In the genomic region with DNA sequence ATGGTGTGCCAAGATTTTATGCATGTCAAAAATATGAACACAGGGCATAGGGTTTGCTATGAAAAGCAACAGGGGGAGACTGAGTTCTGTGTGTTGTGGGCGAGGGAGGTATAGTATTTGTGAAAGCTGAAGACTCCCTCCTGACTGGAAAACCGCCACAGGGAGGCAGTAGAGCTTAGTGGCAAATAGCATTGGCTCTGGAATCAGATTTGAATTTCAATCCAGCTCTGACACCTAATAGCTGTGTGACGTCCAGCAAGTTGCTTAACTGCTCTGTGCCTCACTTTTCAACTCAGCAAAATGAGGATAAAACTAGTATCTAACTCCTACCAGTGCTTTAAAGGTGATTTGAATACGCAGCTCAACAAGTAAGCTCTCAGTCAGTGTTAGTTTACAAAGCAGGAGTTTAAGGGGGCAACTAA, we compare ENCODE assay signal across 8 cellular contexts. TPM values are rescaled to one million over a fixed set of nuclear protein-coding genes. Genes with fewer than 3 reads are reported as not detected.
DNase-seq lines count a peak whose midpoint lies in the region; ATAC-seq, FAIRE-seq and TF ChIP-seq lines count a peak whose summit lies in the region.
"Had no signal": no experiment of that assay in that cellular context is flagged by ENCODE, and none has a peak within 500 bp of the region (broad histone marks: within the 10 kb centered on the region; RNA-seq: fewer than 3 reads in every experiment).

No MANE protein-coding gene starts in this region.

- no peaks in the 10 kb centered on the region for H3K36me3 Mint-ChIP-seq in activated T-helper 1 cell treated with anti-CD3 and anti-CD28 coated beads, Interleukin-12 subunit alpha, Interleukin-12 subunit beta, Interleukin-2, Interleukin-4 antibody, amounts not matched to agents 30 ng/mL and 10 ng/mL and 1 ng/mL, durations not matched to agents 14 hours and 24 hours and 36 hours (ENCODE audit: low read depth)

- no peaks in the 10 kb centered on the region for H3K4me1 Mint-ChIP-seq in activated T-helper 1 cell treated with anti-CD3 and anti-CD28 coated beads, Interleukin-12 subunit alpha, Interleukin-12 subunit beta, Interleukin-2, Interleukin-4 antibody, amounts not matched to agents 30 ng/mL and 10 ng/mL and 1 ng/mL, durations not matched to agents 14 hours and 24 hours and 36 hours (ENCODE audit: low read depth)

- POLR2A ChIA-PET in GM10248 (lab: Yijun Ruan, JAX) = no interaction called here

- H3K9me3 Mint-ChIP-seq in activated T-helper 1 cell treated with anti-CD3 and anti-CD28 coated beads, Interleukin-12 subunit alpha, Interleukin-12 subunit beta, Interleukin-2, Interleukin-4 antibody, amounts not matched to agents 30 ng/mL and 10 ng/mL and 1 ng/mL, durations not matched to agents 14 hours and 24 hours and 36 hours = no peaks in the 10 kb centered on the region
- H3K9me3 Mint-ChIP-seq: T-helper 1 cell treated with Interleukin-12 subunit alpha and Interleukin-12 subunit beta and Interleukin-4 antibody, amounts not matched to agents 30 μg/mL and 1 μg/mL, for 36 hours had no signal

- TF ChIP-seq CTCF in GM10248 (IDR thresholded peaks at IDR 0.05; ENCODE audit: control extremely low read depth, extremely low read depth, low read depth, missing control alignments) = peak; percentile 17

- intact Hi-C loops in activated T-helper 1 cell treated with anti-CD3 and anti-CD28 coated beads, Interleukin-12 subunit alpha, Interleukin-12 subunit beta, Interleukin-2, Interleukin-4 antibody, amounts not matched to agents 30 ng/mL and 10 ng/mL and 1 ng/mL, durations not matched to agents 14 hours and 24 hours and 36 hours (cut with micrococcal nuclease) = loop anchor here (1.0 kb wide), 1 partner anchor 406 kb away; no protein-coding TSS in a partner anchor
- intact Hi-C loops in left colon (cut with DNase I, micrococcal nuclease) = no loop called here

- no peak overlapping the region for H3K4me3 Mint-ChIP-seq in activated T-helper 1 cell treated with anti-CD3 and anti-CD28 coated beads, Interleukin-12 subunit alpha, Interleukin-12 subunit beta, Interleukin-2, Interleukin-4 antibody, amounts not matched to agents 30 ng/mL and 10 ng/mL and 1 ng/mL, durations not matched to agents 14 hours and 24 hours and 36 hours
- H3K4me3 Mint-ChIP-seq: T-helper 1 cell treated with Interleukin-12 subunit alpha and Interleukin-12 subunit beta and Interleukin-4 antibody, amounts not matched to agents 30 μg/mL and 1 μg/mL, for 36 hours had no signal

- DNase-seq in GM10248 (ENCODE audit: extremely low spot score) = no peak
- DNase-seq in NCI-H460 (ENCODE audit: extremely low read depth, low read depth) = peak; percentile 14
- DNase-seq in activated T-helper 1 cell treated with anti-CD3 and anti-CD28 coated beads, Interleukin-12 subunit alpha, Interleukin-12 subunit beta, Interleukin-2, Interleukin-4 antibody, amounts not matched to agents 30 ng/mL and 10 ng/mL and 1 ng/mL, durations not matched to agents 14 hours and 24 hours and 36 hours (ENCODE audit: low spot score) = peak; percentile 20
- DNase-seq in left colon = peak in 1 of 2 donors; percentile 55
- no peak for DNase-seq in urothelium cell line (ENCODE audit: low spot score)
- no peak for DNase-seq in SK-N-DZ (ENCODE audit: low spot score)

- ATAC-seq in left colon = peak; percentile 84
- ATAC-seq in GM18867 (IDR thresholded peaks at IDR 0.05; ENCODE audit: unreplicated experiment) = no peak

- H3K27me3 Mint-ChIP-seq in activated T-helper 1 cell treated with anti-CD3 and anti-CD28 coated beads, Interleukin-12 subunit alpha, Interleukin-12 subunit beta, Interleukin-2, Interleukin-4 antibody, amounts not matched to agents 30 ng/mL and 10 ng/mL and 1 ng/mL, durations not matched to agents 14 hours and 24 hours and 36 hours (ENCODE audit: insufficient read depth) = peaks cover 4% of the 10 kb centered on the region

- peak; percentile 32 for FAIRE-seq in urothelium cell line (lab: Jason Lieb, UNC)

- CTCF ChIA-PET in GM10248 (lab: Yijun Ruan, JAX) = interaction anchor here (0.8 to 1.3 kb wide), 6 partner anchors 11 to 403 kb away, joined by 3 to 6 read pairs (median 3); a partner anchor contains a TSS

- no peak overlapping the region for H3K27ac Mint-ChIP-seq in activated T-helper 1 cell treated with anti-CD3 and anti-CD28 coated beads, Interleukin-12 subunit alpha, Interleukin-12 subunit beta, Interleukin-2, Interleukin-4 antibody, amounts not matched to agents 30 ng/mL and 10 ng/mL and 1 ng/mL, durations not matched to agents 14 hours and 24 hours and 36 hours
- H3K27ac Mint-ChIP-seq: T-helper 1 cell treated with Interleukin-12 subunit alpha and Interleukin-12 subunit beta and Interleukin-4 antibody, amounts not matched to agents 30 μg/mL and 1 μg/mL, for 36 hours had no signal

RNA-seq across cellular contexts. Expression of a gene that starts 22.0 kb away (rescaled TPM):
- total RNA-seq in NCI-H460 (2014; rRNA removed; shearing (Covaris generic)) = 245 and 263 TPM in 2 replicates
- polyA plus RNA-seq in NCI-H460 (2014; cell fraction: nucleus; rRNA removed) = 173 and 190 TPM in 2 replicates
- 205 and 224 TPM in 2 replicates for total RNA-seq in activated T-helper 1 cell treated with anti-CD3 and anti-CD28 coated beads, Interleukin-12 subunit alpha, Interleukin-12 subunit beta, Interleukin-2, Interleukin-4 antibody, amounts not matched to agents 30 ng/mL and 10 ng/mL and 1 ng/mL, durations not matched to agents 14 hours and 24 hours and 36 hours
- 10 to 100 TPM; 23.6 to 41.9 TPM for total RNA-seq in left colon
- polyA plus RNA-seq in SK-N-DZ (2014; cell fraction: cytosol; rRNA removed) = 415 and 426 TPM in 2 replicates
- polyA plus RNA-seq in SK-N-DZ (2014; cell fraction: nucleus; rRNA removed) = 219 and 228 TPM in 2 replicates

Comparison
In these comparisons a context has a peak if more than half of its experiments do, and no peak if none do; other contexts are left out.
1. DNase-seq: peak in NCI-H460 (single experiment) and activated T-helper 1 cell treated with anti-CD3 and anti-CD28 coated beads, Interleukin-12 subunit alpha, Interleukin-12 subunit beta, Interleukin-2, Interleukin-4 antibody, amounts not matched to agents 30 ng/mL and 10 ng/mL and 1 ng/mL, durations not matched to agents 14 hours and 24 hours and 36 hours (single experiment); none in GM10248 (single experiment), urothelium cell line (single experiment) and SK-N-DZ (single experiment).